1 cellular context compared by ENCODE assay signal in genomic region chr5:88708682-88709398, GRCh38.
TF ChIP-seq lines count a peak whose summit lies in the region.

No MANE protein-coding gene starts in this region.

TF ChIP-seq in GM23338, 12 proteins besides CTCF, POLR2A, EP300 and RAD21 (continued from another document):
- TF ChIP-seq ETS1 (IDR thresholded peaks at IDR 0.05) (no peak), CREB1 (CRISPR knock-in tag; IDR thresholded peaks at IDR 0.05; ENCODE audit: low read depth) (no peak)
TF ChIP-seq in GM23338: peak in this region for 0.
